8 cellular contexts compared by ENCODE assay signal in the genomic region with DNA sequence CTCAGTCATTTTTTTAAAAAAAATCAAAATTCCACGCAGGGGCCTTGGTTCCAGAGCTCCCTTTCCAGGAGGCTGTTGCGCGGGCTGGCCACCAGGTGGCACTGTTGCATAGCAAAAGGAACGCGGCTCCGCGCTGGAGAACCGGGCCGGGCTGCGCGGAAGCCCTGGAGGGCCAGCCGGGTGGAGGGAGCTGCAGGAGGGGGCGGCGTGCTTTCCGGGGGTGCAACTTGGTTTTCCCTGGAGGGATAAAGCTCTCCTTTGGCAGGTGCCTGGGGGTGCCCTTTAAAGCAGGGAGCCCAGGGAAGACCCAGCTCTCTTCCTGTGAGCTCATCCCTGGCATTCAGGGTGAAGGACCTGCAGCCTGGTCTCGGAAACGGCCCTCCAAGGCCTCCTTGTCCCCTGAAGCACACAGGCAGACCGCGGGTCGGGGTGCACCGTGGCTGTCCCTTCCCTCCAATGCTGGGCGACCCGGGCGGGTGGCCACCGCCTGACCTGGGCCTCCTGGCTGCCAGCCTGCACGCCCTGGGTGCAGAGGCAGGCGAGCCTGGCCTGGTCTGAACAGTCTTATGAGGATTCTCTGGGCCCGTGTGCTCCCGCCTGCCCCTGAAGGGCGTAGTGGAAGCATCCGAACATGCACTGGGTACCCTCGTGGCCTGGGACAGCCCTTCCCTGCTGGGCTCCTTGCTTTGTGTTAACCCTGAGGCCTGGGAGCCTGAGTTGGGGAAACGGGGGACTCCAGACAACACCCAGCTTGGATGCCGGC. TPM values are rescaled to one million over a fixed set of nuclear protein-coding genes. Genes with fewer than 3 reads are reported as not detected.
DNase-seq lines count a peak whose midpoint lies in the region; ATAC-seq, FAIRE-seq and TF ChIP-seq lines count a peak whose summit lies in the region.

No MANE protein-coding gene starts in this region.

- no peaks in the 10 kb centered on the region for H3K4me1 Mint-ChIP-seq in activated T-cell treated with anti-CD3 and anti-CD28 coated beads, Interleukin-2, amount 50 U/mL, for 24 hours (ENCODE audit: low read depth)
- peaks cover 44% of the 10 kb centered on the region for H3K4me1 Mint-ChIP-seq in nephron

- no peak overlapping the region for H3K27ac Mint-ChIP-seq in activated T-cell treated with anti-CD3 and anti-CD28 coated beads, Interleukin-2, amount 50 U/mL, for 24 hours
- no peak overlapping the region for H3K27ac Mint-ChIP-seq in nephron

- H3K4me3 Mint-ChIP-seq in activated T-cell treated with anti-CD3 and anti-CD28 coated beads, Interleukin-2, amount 50 U/mL, for 24 hours = no peak overlapping the region
- H3K4me3 Mint-ChIP-seq in nephron = no peak overlapping the region

- no peak overlapping the region for H3K27ac ChIP-seq in AG04450 (ENCODE audit: low read depth, low read length)
- no peak overlapping the region for H3K27ac ChIP-seq in OCI-LY3 (ENCODE audit: low read length)
- no peak overlapping the region for H3K27ac ChIP-seq in fibroblast of lung (ENCODE audit: insufficient read depth, low read length)

- H2AFZ ChIP-seq in OCI-LY3 (ENCODE audit: low read depth, low read length) = no peak overlapping the region
- H2AFZ ChIP-seq in fibroblast of lung (ENCODE audit: low read length) = no peak overlapping the region

- H3K9me3 Mint-ChIP-seq in activated T-cell treated with anti-CD3 and anti-CD28 coated beads, Interleukin-2, amount 50 U/mL, for 24 hours = no peaks in the 10 kb centered on the region
- H3K9me3 Mint-ChIP-seq in nephron = no peaks in the 10 kb centered on the region

- H3K9ac ChIP-seq in OCI-LY3 (ENCODE audit: low read length) = no peak overlapping the region
- no peak overlapping the region for H3K9ac ChIP-seq in fibroblast of lung (ENCODE audit: insufficient read depth, low read length)

- H3K27me3 ChIP-seq in AG04450 (ENCODE audit: control insufficient read depth, insufficient read depth, low read length) = peaks cover 39% of the 10 kb centered on the region
- peaks cover 41% of the 10 kb centered on the region for H3K27me3 ChIP-seq in OCI-LY3 (ENCODE audit: low read depth, low read length)
- H3K27me3 ChIP-seq in fibroblast of lung (ENCODE audit: control insufficient read depth, insufficient read depth, low read length) = peaks cover 4% of the 10 kb centered on the region

- peak; percentile 91 for TF ChIP-seq CTCF in AG04450 (IDR thresholded peaks at IDR 0.05; ENCODE audit: low read depth, low read length)
- TF ChIP-seq CTCF in OCI-LY3 (IDR thresholded peaks at IDR 0.05; ENCODE audit: low read depth, low read length) = peak; percentile 97
- peak; percentile 87 to 90 for TF ChIP-seq CTCF in fibroblast of lung (conservative IDR thresholded peaks at IDR 0.05 in 1 of 2, IDR thresholded peaks at IDR 0.05 in 1 of 2; ENCODE audit: low read depth in 1 of 2, low read length in 2 of 2)
- TF ChIP-seq CTCF in nephron (IDR thresholded peaks at IDR 0.05; ENCODE audit: unreplicated experiment in 3 of 3) = peak; percentile 98 to 99 (median 98)

- no peaks in the 10 kb centered on the region for H3K36me3 ChIP-seq in OCI-LY3 (replicated peaks; ENCODE audit: low read depth, low read length)
- no peaks in the 10 kb centered on the region for H3K36me3 ChIP-seq in fibroblast of lung (ENCODE audit: control insufficient read depth, insufficient read depth, low read length)

- H3K79me2 ChIP-seq in OCI-LY3 (ENCODE audit: low read length) = no peaks in the 10 kb centered on the region
- H3K79me2 ChIP-seq in fibroblast of lung (ENCODE audit: control insufficient read depth, insufficient read depth, low read length) = no peaks in the 10 kb centered on the region

- H3K4me3 ChIP-seq in AG04450 (ENCODE audit: low read depth, low read length) (no peak overlapping the region), OCI-LY3 (ENCODE audit: low read length) (no peak overlapping the region), fibroblast of lung (replicated peaks in 1 of 4; ENCODE audit: control extremely low read depth in 1 of 4, insufficient read depth in 1 of 4, low read depth in 3 of 4, low read length in 4 of 4) (no peak overlapping the region)

- H3K9me3 ChIP-seq in AG04450 (ENCODE audit: control insufficient read depth, insufficient read depth, low read length) (no peaks in the 10 kb centered on the region; the same call in 1 of the 2 replicates), OCI-LY3 (ENCODE audit: insufficient read depth, low read length) (no peaks in the 10 kb centered on the region), fibroblast of lung (ENCODE audit: control insufficient read depth, insufficient read depth, low read depth, low read length) (no peaks in the 10 kb centered on the region)

- peaks cover 21% of the 10 kb centered on the region for H3K27me3 Mint-ChIP-seq in activated T-cell treated with anti-CD3 and anti-CD28 coated beads, Interleukin-2, amount 50 U/mL, for 24 hours
- H3K27me3 Mint-ChIP-seq in nephron (ENCODE audit: low read depth) = peaks cover 19% of the 10 kb centered on the region

- DNase-seq in AG04450 (ENCODE audit: low read depth, low spot score) = peak; percentile 7
- DNase-seq in GM18507 (ENCODE audit: extremely low spot score, insufficient read length, low read depth) = peak; percentile 70
- peak; percentile 88 for DNase-seq in activated T-cell treated with anti-CD3 and anti-CD28 coated beads, Interleukin-2, amount 50 U/mL, for 24 hours
- peak; percentile 22 to 47 for DNase-seq in fibroblast of lung (ENCODE audit: low read depth in 2 of 2)
- DNase-seq in stimulated activated naive CD8-positive, alpha-beta T cell treated with anti-CD3 and anti-CD28 coated beads, Interleukin-15, Interleukin-2, amounts not matched to agents 100 U/mL and 50 U/mL, for 24 hours = peak; percentile 83

- peak; percentile 77 for ATAC-seq in stimulated activated naive CD8-positive, alpha-beta T cell treated with anti-CD3 and anti-CD28 coated beads, Interleukin-15, Interleukin-2, amounts not matched to agents 100 U/mL and 50 U/mL, for 24 hours
- ATAC-seq in HG03097 (IDR thresholded peaks at IDR 0.05; ENCODE audit: low FRiP score, unreplicated experiment) = no peak

- CTCF ChIA-PET in AG04450 (lab: Charles Lee) = interaction anchor here (0.6 to 5.8 kb wide), 72 partner anchors 10 to 626 kb away, joined by 3 to 104 read pairs (median 4); partner anchors contain the start of genes H19, KRTAP5-3, KRTAP5-5 and SYT8

- POLR2A ChIA-PET in AG04450 (lab: Yijun Ruan, JAX) = interaction anchor here (0.6 to 1.2 kb wide), 4 partner anchors 41 to 499 kb away, joined by 3 to 4 read pairs (median 3); no protein-coding TSS in a partner anchor

- H3K4me2 ChIP-seq in OCI-LY3 (ENCODE audit: low read length) (peak overlapping the region; percentile 36), fibroblast of lung (ENCODE audit: extremely low read depth, insufficient read depth, low read length) (no peak overlapping the region)

- no peaks in the 10 kb centered on the region for H3K36me3 Mint-ChIP-seq in activated T-cell treated with anti-CD3 and anti-CD28 coated beads, Interleukin-2, amount 50 U/mL, for 24 hours (ENCODE audit: low read depth)
- no peaks in the 10 kb centered on the region for H3K36me3 Mint-ChIP-seq in nephron (ENCODE audit: low read depth)

- FAIRE-seq in GM18507 (lab: Jason Lieb, UNC) = peak; percentile 67

- no peaks in the 10 kb centered on the region for H3K4me1 ChIP-seq in OCI-LY3 (ENCODE audit: low read length)
- H3K4me1 ChIP-seq in fibroblast of lung (ENCODE audit: control insufficient read depth, extremely low read depth, insufficient read depth, low read length) = no peaks in the 10 kb centered on the region

- H4K20me1 ChIP-seq in OCI-LY3 (ENCODE audit: insufficient read depth, low read length) (no peaks in the 10 kb centered on the region), fibroblast of lung (ENCODE audit: control insufficient read depth, extremely low read depth, insufficient read depth, low read length) (no peaks in the 10 kb centered on the region)

RNA-seq across cellular contexts. Expression of gene KRTAP5-5, which starts 23.4 kb away (rescaled TPM):
- polyA plus RNA-seq in AG04450 (2011; rRNA removed) (not detected in 2 replicates), fibroblast of lung (not detected in 2 replicates)
- polyA minus RNA-seq in AG04450 (2011; rRNA and poly(A)+ RNA removed) = not detected in 2 replicates
- total RNA-seq in fibroblast of lung = not detected in 2 replicates
- polyA plus RNA-seq in fibroblast of lung (2012) = not detected in 2 replicates
- not detected in 2 replicates for polyA minus RNA-seq in fibroblast of lung (ENCODE audit: low replicate concordance)

RNA-seq across cellular contexts. Expression of gene KRTAP5-4, which starts 31.0 kb away (rescaled TPM):
- polyA plus RNA-seq in AG04450 (2011; rRNA removed) (not detected in 2 replicates), fibroblast of lung (not detected in 2 replicates)
- not detected in 2 replicates for polyA minus RNA-seq in AG04450 (2011; rRNA and poly(A)+ RNA removed)
- total RNA-seq in fibroblast of lung = not detected in 2 replicates
- not detected in 2 replicates for polyA plus RNA-seq in fibroblast of lung (2012)
- not detected in 2 replicates for polyA minus RNA-seq in fibroblast of lung (ENCODE audit: low replicate concordance)

RNA-seq across cellular contexts. Expression of gene KRTAP5-6, which starts 44.0 kb away (rescaled TPM):
- polyA plus RNA-seq in AG04450 (2011; rRNA removed) (not detected in 2 replicates), fibroblast of lung (not detected in 2 replicates)
- polyA minus RNA-seq in AG04450 (2011; rRNA and poly(A)+ RNA removed) = not detected in 2 replicates
- total RNA-seq in fibroblast of lung = not detected in 2 replicates
- polyA plus RNA-seq in fibroblast of lung (2012) = not detected in 2 replicates
- polyA minus RNA-seq in fibroblast of lung (ENCODE audit: low replicate concordance) = not detected in 2 replicates

RNA-seq across cellular contexts. Expression of gene KRTAP5-3, which starts 44.7 kb away (rescaled TPM):
- polyA plus RNA-seq in AG04450 (2011; rRNA removed) (not detected in 2 replicates), fibroblast of lung (not detected in 2 replicates)
- not detected in 2 replicates for polyA minus RNA-seq in AG04450 (2011; rRNA and poly(A)+ RNA removed)
- total RNA-seq in fibroblast of lung = not detected in 2 replicates
- not detected in 2 replicates for polyA plus RNA-seq in fibroblast of lung (2012)
- not detected in 2 replicates for polyA minus RNA-seq in fibroblast of lung (ENCODE audit: low replicate concordance)

RNA-seq across cellular contexts. Expression of gene KRTAP5-2, which starts 54.9 kb away (rescaled TPM):
- polyA plus RNA-seq in AG04450 (2011; rRNA removed) = not detected in 2 replicates
- polyA minus RNA-seq in AG04450 (2011; rRNA and poly(A)+ RNA removed) = not detected in 2 replicates
- total RNA-seq in fibroblast of lung = not detected in 2 replicates
- polyA plus RNA-seq in fibroblast of lung = not detected in 2 replicates
- not detected in 2 replicates for polyA plus RNA-seq in fibroblast of lung (2012)
- polyA minus RNA-seq in fibroblast of lung (ENCODE audit: low replicate concordance) = not detected in 2 replicates

Comparison
In these comparisons a context has a peak if more than half of its experiments do, and no peak if none do; other contexts are left out.
1. DNase-seq: peak in every context shown above with its lines; median percentile 88 in activated T-cell treated with anti-CD3 and anti-CD28 coated beads, Interleukin-2, amount 50 U/mL, for 24 hours; 83 in stimulated activated naive CD8-positive, alpha-beta T cell treated with anti-CD3 and anti-CD28 coated beads, Interleukin-15, Interleukin-2, amounts not matched to agents 100 U/mL and 50 U/mL, for 24 hours; 70 in GM18507; 34 in fibroblast of lung; 7 in AG04450.